ENCODE assay signal across 21 cellular contexts in genomic region chr9:28841795-28842194, GRCh38.
"Had no signal": no experiment of that assay in that cellular context is flagged by ENCODE, and none has a peak within 500 bp of the region (broad histone marks: within the 10 kb centered on the region; RNA-seq: fewer than 3 reads in every experiment).

No MANE protein-coding gene starts in this region.

- H3K27ac ChIP-seq: esophagus squamous epithelium, gastroesophageal sphincter, neutrophil, sigmoid colon, skin epidermis, suprapubic skin, thyroid gland had no signal

- H3K9me3 ChIP-seq: esophagus squamous epithelium, gastroesophageal sphincter, mucosa of descending colon, neutrophil, sigmoid colon, thyroid gland had no signal

- ATAC-seq: gastroesophageal sphincter; left lobe of liver; mucosa of descending colon; naive thymus-derived CD8-positive, alpha-beta T cell; stimulated activated effector memory CD8-positive, alpha-beta T cell treated with anti-CD3 and anti-CD28 coated beads, Interleukin-12 subunit alpha, Interleukin-12 subunit beta, amount 100 ng/mL, for 72 hours; stimulated activated naive CD8-positive, alpha-beta T cell treated with anti-CD3 and anti-CD28 coated beads, Interleukin-15, Interleukin-2, amounts not matched to agents 100 U/mL and 50 U/mL, for 24 hours had no signal

- FAIRE-seq: urothelium cell line had no signal

- H3K4me3 ChIP-seq: esophagus squamous epithelium, gastroesophageal sphincter, mucosa of descending colon, sigmoid colon, skin epidermis, suprapubic skin, thyroid gland had no signal

- DNase-seq: esophagus squamous epithelium; foreskin fibroblast; glutamatergic neuron; islet precursor cell; mammary epithelial cell; mucosa of descending colon; naive thymus-derived CD8-positive, alpha-beta T cell; posterior cingulate gyrus; sigmoid colon; stimulated activated CD4-positive, alpha-beta T cell treated with anti-CD3 and anti-CD28 coated beads, Interleukin-12 subunit alpha, Interleukin-12 subunit beta, amount 100 ng/mL, for 4 hours; stimulated activated CD4-positive, alpha-beta T cell treated with anti-CD3 and anti-CD28 coated beads, Interleukin-2, amount 100 ng/mL, for 48 hours; stimulated activated CD8-positive, alpha-beta memory T cell treated with anti-CD3 and anti-CD28 coated beads, Interleukin-4, amount 100 ng/mL, for 48 hours; stimulated activated naive CD8-positive, alpha-beta T cell treated with anti-CD3 and anti-CD28 coated beads, Interleukin-15, Interleukin-2, amounts not matched to agents 100 U/mL and 50 U/mL, for 24 hours; thyroid gland had no signal

- H3K4me1 ChIP-seq: esophagus squamous epithelium, gastroesophageal sphincter, sigmoid colon, suprapubic skin, thyroid gland had no signal

- H3K27me3 ChIP-seq: esophagus squamous epithelium, gastroesophageal sphincter, neutrophil, sigmoid colon, suprapubic skin, thyroid gland had no signal

- H3K36me3 ChIP-seq: esophagus squamous epithelium, gastroesophageal sphincter, neutrophil, sigmoid colon, suprapubic skin, thyroid gland had no signal
